Comparison of ENCODE assay signal across 14 cellular contexts in genomic region chr9:128885798-128886197, GRCh38. TPM values are rescaled to one million over a fixed set of nuclear protein-coding genes. Genes with fewer than 3 reads are reported as not detected.
DNase-seq lines count a peak whose midpoint lies in the region; ATAC-seq, FAIRE-seq and TF ChIP-seq lines count a peak whose summit lies in the region.
"Had no signal": no experiment of that assay in that cellular context is flagged by ENCODE, and none has a peak within 500 bp of the region (broad histone marks: within the 10 kb centered on the region; RNA-seq: fewer than 3 reads in every experiment).

No MANE protein-coding gene starts in this region.

- POLR2A ChIA-PET in H1 (lab: Charles Lee; ENCODE audit: partially characterized antibody) = interaction anchor here (1.2 to 1.6 kb wide), 4 partner anchors 8 to 18 kb away, joined by 4 to 10 read pairs (median 4); no protein-coding TSS in a partner anchor

- H3K9me2 ChIP-seq in MM.1S (replicated peaks; ENCODE audit: insufficient read depth, low read length) = no peaks in the 10 kb centered on the region

- 0 out of 2 replicates have a peak overlapping the region, but pooled peaks have one; percentile 9 for H2AK5ac ChIP-seq in H1 (ENCODE audit: low read depth, low read length)

- H3K36me3 Mint-ChIP-seq in natural killer cell treated with Interleukin-12 subunit alpha and Interleukin-12 subunit beta and Interleukin-15 and Interleukin-18, amount 100 ng/mL, for 72 hours = no peaks in the 10 kb centered on the region

- peak in 1 of 5 donors; percentile 61 for DNase-seq in heart left ventricle
- no peak for DNase-seq in Right ventricle myocardium inferior (ENCODE audit: missing footprints)
- no peak for DNase-seq in H1 (ENCODE audit: low read depth in 1 of 2, low spot score in 2 of 2)
- DNase-seq in natural killer cell treated with Interleukin-12 subunit alpha and Interleukin-12 subunit beta and Interleukin-15 and Interleukin-18, amount 100 ng/mL, for 72 hours (ENCODE audit: low spot score) = no peak
- DNase-seq in GM03348 (ENCODE audit: low spot score) = no peak
- DNase-seq in DMS79 treated with DMSO at 0.1 percent for 48 hours (lab: John Stamatoyannopoulos, UW) = no peak
- DNase-seq in MM.1S = no peak
- DNase-seq in medulla oblongata (ENCODE audit: extremely low spot score) = no peak
- DNase-seq: effector CD4-positive, alpha-beta T cell; GDM1; Karpas-422; mucosa of descending colon; NCI-H2029 treated with DMSO at 0.1 percent for 48 hours had no signal

- H4K20me1 ChIP-seq in H1 (replicated peaks in 1 of 2; ENCODE audit: control insufficient read depth in 1 of 2, insufficient read depth in 2 of 2, low read length in 2 of 2) (peaks cover 0 to 13% of the 10 kb centered on the region in 2 experiments), MM.1S (ENCODE audit: insufficient read depth, low read length) (no peaks in the 10 kb centered on the region)

- H3K4me2 ChIP-seq in H1 (ENCODE audit: insufficient read depth in 1 of 2, low read depth in 2 of 2, low read length in 2 of 2) (no peak overlapping the region), MM.1S (ENCODE audit: low read depth, low read length) (no peak overlapping the region)

- H3K4me1 Mint-ChIP-seq in natural killer cell treated with Interleukin-12 subunit alpha and Interleukin-12 subunit beta and Interleukin-15 and Interleukin-18, amount 100 ng/mL, for 72 hours (ENCODE audit: low read depth in 2 of 2) = peaks cover 38 to 48% of the 10 kb centered on the region in 2 donors

- no peak overlapping the region for H3K4ac ChIP-seq in H1 (replicated peaks; ENCODE audit: insufficient read length, low read depth, low read length)

- H3K27ac ChIP-seq in heart left ventricle (peak overlapping the region in 11 of 12 donors; percentile 10 to 97 (median 47)), H1 (ENCODE audit: low read depth, low read length) (no peak overlapping the region), MM.1S (ENCODE audit: low read length) (no peak overlapping the region)

- no peak overlapping the region for H2BK20ac ChIP-seq in H1 (ENCODE audit: low read length)

- no peak overlapping the region for H4K8ac ChIP-seq in H1 (ENCODE audit: extremely low read depth, insufficient read depth, low read length)

- peaks cover 32% of the 10 kb centered on the region for H3K79me1 ChIP-seq in H1 (ENCODE audit: low read depth, low read length)

- TF ChIP-seq CTCF in heart left ventricle (IDR thresholded peaks at IDR 0.05) = no peak
- no peak for TF ChIP-seq CTCF in H1 (IDR thresholded peaks at IDR 0.05; ENCODE audit: control extremely low read depth in 1 of 3, insufficient read depth in 1 of 3, low read depth in 1 of 3, low read length in 3 of 3)
- TF ChIP-seq CTCF in MM.1S (IDR thresholded peaks at IDR 0.05; ENCODE audit: low read length) = no peak

- 50 to 60% (median 57%) methylated on average over 11 to 15 of the region's 15 CpGs for WGBS in heart left ventricle, 4 donors
- WGBS in H1 (ENCODE audit: extremely low coverage in 1 of 2, insufficient coverage in 1 of 2, insufficient read length in 1 of 2, insufficient replicate concordance in 2 of 2, low coverage in 1 of 2, low lambda C conversion rate in 2 of 2, missing lambda C conversion rate in 1 of 2), 2 experiments = 95% methylated on average over 15 of the region's 15 CpGs; no CpG with 5 or more reads in 1 of the 2 experiments

- CTCF ChIA-PET in H1 (lab: Charles Lee; ENCODE audit: partially characterized antibody) = interaction anchor here (1.0 to 1.4 kb wide), 4 partner anchors 22 to 44 kb away, joined by 4 to 11 read pairs (median 4); no protein-coding TSS in a partner anchor

- H3K9me3 Mint-ChIP-seq in natural killer cell treated with Interleukin-12 subunit alpha and Interleukin-12 subunit beta and Interleukin-15 and Interleukin-18, amount 100 ng/mL, for 72 hours = no peaks in the 10 kb centered on the region

- peak overlapping the region; percentile 56 for H3K4me3 Mint-ChIP-seq in natural killer cell treated with Interleukin-12 subunit alpha and Interleukin-12 subunit beta and Interleukin-15 and Interleukin-18, amount 100 ng/mL, for 72 hours

- H3K4me3 ChIP-seq in heart left ventricle = peak overlapping the region in 3 of 12 donors; percentile 4 to 14 (median 5)
- no peak overlapping the region for H3K4me3 ChIP-seq in H1 (ENCODE audit: extremely low read depth in 1 of 4, insufficient read depth in 2 of 4, low read depth in 3 of 4, low read length in 4 of 4)
- H3K4me3 ChIP-seq in MM.1S (ENCODE audit: low read length) = no peak overlapping the region
- H3K4me3 ChIP-seq: mucosa of descending colon had no signal

- intact Hi-C loops in heart left ventricle (cut with DNase I) = no loop called here
- intact Hi-C loops in Right ventricle myocardium inferior (cut with DNase I) = no loop called here

- H4K91ac ChIP-seq in H1 (replicated peaks; ENCODE audit: insufficient read length, low read length) = no peak overlapping the region

- H2BK120ac ChIP-seq in H1 (replicated peaks; ENCODE audit: low read depth, low read length) = no peak overlapping the region

- no peak overlapping the region for H3K14ac ChIP-seq in H1 (ENCODE audit: insufficient read length)

- peak overlapping the region; percentile 60; the same call in 1 of the 2 replicates for H2BK12ac ChIP-seq in H1 (ENCODE audit: low read depth, low read length)

- H3K27me3 ChIP-seq in heart left ventricle (no peaks in the 10 kb centered on the region), H1 (replicated peaks in 1 of 4; ENCODE audit: control insufficient read depth in 3 of 4, extremely low read depth in 1 of 4, insufficient read depth in 3 of 4, low read length in 3 of 4) (no peaks in the 10 kb centered on the region), MM.1S (replicated peaks; ENCODE audit: insufficient read depth, low read length) (no peaks in the 10 kb centered on the region)

- peaks cover 6% of the 10 kb centered on the region for H3K23me2 ChIP-seq in H1 (ENCODE audit: low read depth, low read length)

- H2BK15ac ChIP-seq in H1 (ENCODE audit: low read length) = no peak overlapping the region

- H3K18ac ChIP-seq in H1 (ENCODE audit: extremely low read depth, low read length) = no peak overlapping the region

- no peaks in the 10 kb centered on the region for H3K27me3 Mint-ChIP-seq in natural killer cell treated with Interleukin-12 subunit alpha and Interleukin-12 subunit beta and Interleukin-15 and Interleukin-18, amount 100 ng/mL, for 72 hours
- H3K27me3 Mint-ChIP-seq: B cell had no signal

- no peak overlapping the region for H4K5ac ChIP-seq in H1 (ENCODE audit: insufficient read length, low read depth, low read length)

- H3K9me3 ChIP-seq in heart left ventricle (no peaks in the 10 kb centered on the region), H1 (ENCODE audit: insufficient read depth in 2 of 2, low read depth in 1 of 2, low read length in 1 of 2) (no peaks in the 10 kb centered on the region), MM.1S (replicated peaks; ENCODE audit: insufficient read depth, low read length) (no peaks in the 10 kb centered on the region)
- H3K9me3 ChIP-seq: mucosa of descending colon had no signal

- H3K36me3 ChIP-seq in heart left ventricle (peaks cover 0 to 48% (median 29%) of the 10 kb centered on the region in 9 donors), H1 (ENCODE audit: control insufficient read depth in 2 of 4, insufficient read depth in 4 of 4, low read length in 3 of 4) (peaks cover 3 to 20% (median 12%) of the 10 kb centered on the region in 4 experiments), MM.1S (replicated peaks; ENCODE audit: insufficient read depth, low read length) (no peaks in the 10 kb centered on the region)

- TF ChIP-seq EP300 in H1 (IDR thresholded peaks at IDR 0.05; ENCODE audit: borderline replicate concordance in 1 of 2, low read depth in 2 of 2, low read length in 2 of 2) = no peak

- H3F3A ChIP-seq in MM.1S (ENCODE audit: insufficient read depth, low read length) = peaks cover 6% of the 10 kb centered on the region

- H3K56ac ChIP-seq in H1 (replicated peaks; ENCODE audit: insufficient read length, low read depth, low read length) = no peak overlapping the region

- TF ChIP-seq POLR2A in heart left ventricle (IDR thresholded peaks at IDR 0.05) = no peak
- TF ChIP-seq POLR2A in H1 (IDR thresholded peaks at IDR 0.05; ENCODE audit: control extremely low read depth in 1 of 2, low read depth in 2 of 2, low read length in 2 of 2) = no peak

- TF ChIP-seq RAD21 in H1 (IDR thresholded peaks at IDR 0.05 in 1 of 2, conservative IDR thresholded peaks at IDR 0.05 in 1 of 2; ENCODE audit: low read depth in 2 of 2, low read length in 2 of 2) = no peak

- FAIRE-seq in H1 (lab: Jason Lieb, UNC) = no peak

- peak overlapping the region; percentile 61 for H2BK5ac ChIP-seq in H1 (ENCODE audit: low read depth, low read length)

- H3K27ac Mint-ChIP-seq in natural killer cell treated with Interleukin-12 subunit alpha and Interleukin-12 subunit beta and Interleukin-15 and Interleukin-18, amount 100 ng/mL, for 72 hours = peak overlapping the region; percentile 71 to 97
- H3K27ac Mint-ChIP-seq: B cell had no signal

- H2AFZ ChIP-seq in H1 (ENCODE audit: low read length) (no peak overlapping the region), MM.1S (ENCODE audit: low read length) (no peak overlapping the region)

- H3K4me1 ChIP-seq in heart left ventricle (peaks cover 8 to 67% (median 56%) of the 10 kb centered on the region in 12 donors), H1 (replicated peaks in 1 of 4; ENCODE audit: control insufficient read depth in 3 of 4, insufficient read depth in 4 of 4, low read length in 3 of 4) (peaks cover 6 to 30% (median 18%) of the 10 kb centered on the region in 4 experiments), MM.1S (ENCODE audit: low read length) (peaks cover 4% of the 10 kb centered on the region; the same call in 1 of the 2 replicates)

- no peak overlapping the region for H3K9ac ChIP-seq in H1 (replicated peaks in 1 of 4; ENCODE audit: extremely low read depth in 1 of 4, low read depth in 3 of 4, low read length in 3 of 4)
- H3K9ac ChIP-seq in MM.1S (ENCODE audit: low read length) = no peak overlapping the region

- no peak for ATAC-seq in heart left ventricle
- no peak for ATAC-seq in Right ventricle myocardium inferior
- ATAC-seq in natural killer cell treated with Interleukin-12 subunit alpha and Interleukin-12 subunit beta and Interleukin-15 and Interleukin-18, amount 100 ng/mL, for 72 hours = no peak
- ATAC-seq: mucosa of descending colon had no signal

- H3K23ac ChIP-seq in H1 (ENCODE audit: insufficient read length) = no peak overlapping the region

- H3K79me2 ChIP-seq in H1 (ENCODE audit: control insufficient read depth in 1 of 2, insufficient read depth in 2 of 2, low read length in 2 of 2) (peaks cover 25 to 84% of the 10 kb centered on the region in 2 experiments), MM.1S (ENCODE audit: low read length) (peaks cover 68% of the 10 kb centered on the region)

RNA-seq across cellular contexts. Expression of gene LRRC8A, which starts 3.9 kb away (rescaled TPM):
- total RNA-seq in heart left ventricle (10 to 100 TPM; 16.2 to 76.4 (median 28.8) TPM), Right ventricle myocardium inferior (23.9 TPM)
- polyA plus RNA-seq in heart left ventricle (10 to 100 TPM; 15.8 to 62.3 TPM), H1 (2011; rRNA removed) (111 and 114 TPM in 2 replicates)
- 103 and 106 TPM in 2 replicates for total RNA-seq in H1 (2021; fragmentation: NEBNext Ultra II Directional; extraction: Animal tissue kit (Norgen Biotek cat#: 25700))
- polyA plus RNA-seq in H1 (2011; cell fraction: cytosol; rRNA removed) = 84.5 TPM
- 94.4 TPM for polyA plus RNA-seq in H1 (2011; cell fraction: nucleus; rRNA removed)
- 49.6 to 86.2 TPM (median 81.7 TPM) in 4 replicates for polyA plus RNA-seq in H1 (2012, experiment 1 of 2)
- 72.4 TPM for polyA plus RNA-seq in H1 (2012, experiment 2 of 2)
- polyA plus RNA-seq in H1 (2013, experiment 1 of 2) = 116 TPM
- polyA plus RNA-seq in H1 (2013, experiment 2 of 2) = 125 TPM
- polyA minus RNA-seq in H1 (2011; rRNA and poly(A)+ RNA removed) = 141 and 144 TPM in 2 replicates
- polyA minus RNA-seq in H1 (2011; cell fraction: cytosol; rRNA and poly(A)+ RNA removed) = 62.6 TPM
- 53.8 TPM for polyA minus RNA-seq in H1 (2011; cell fraction: nucleus; rRNA and poly(A)+ RNA removed)
- 10 to 100 TPM; 25.6 to 28.2 TPM for total RNA-seq in natural killer cell treated with Interleukin-12 subunit alpha and Interleukin-12 subunit beta and Interleukin-15 and Interleukin-18, amount 100 ng/mL, for 72 hours

RNA-seq across cellular contexts. Expression of gene KYAT1, which starts 4.0 kb away (rescaled TPM):
- total RNA-seq in heart left ventricle (10 to 100 TPM in 7 of 9 donors, 1 to 10 TPM in 2; 9.5 to 16.7 (median 13.4) TPM), Right ventricle myocardium inferior (11.9 TPM)
- polyA plus RNA-seq in heart left ventricle (10 to 100 TPM; 11.5 to 12.6 TPM), H1 (2011; rRNA removed) (42.2 and 56.6 TPM in 2 replicates)
- 28.5 and 30.4 TPM in 2 replicates for total RNA-seq in H1 (2021; fragmentation: NEBNext Ultra II Directional; extraction: Animal tissue kit (Norgen Biotek cat#: 25700))
- 49.2 TPM for polyA plus RNA-seq in H1 (2011; cell fraction: cytosol; rRNA removed)
- 133 TPM for polyA plus RNA-seq in H1 (2011; cell fraction: nucleus; rRNA removed)
- polyA plus RNA-seq in H1 (2012, experiment 1 of 2) = 24.5 to 34.8 TPM (median 33.7 TPM) in 4 replicates
- polyA plus RNA-seq in H1 (2012, experiment 2 of 2) = 46.6 TPM
- polyA plus RNA-seq in H1 (2013, experiment 1 of 2) = 20.9 TPM
- 20.5 TPM for polyA plus RNA-seq in H1 (2013, experiment 2 of 2)
- polyA minus RNA-seq in H1 (2011; rRNA and poly(A)+ RNA removed) = 21.4 and 28.1 TPM in 2 replicates
- 15.2 TPM for polyA minus RNA-seq in H1 (2011; cell fraction: cytosol; rRNA and poly(A)+ RNA removed)
- polyA minus RNA-seq in H1 (2011; cell fraction: nucleus; rRNA and poly(A)+ RNA removed) = 14.7 TPM
- 10 to 100 TPM in 1 of 2 donors, 1 to 10 TPM in 1; 6.7 to 19.9 TPM for total RNA-seq in natural killer cell treated with Interleukin-12 subunit alpha and Interleukin-12 subunit beta and Interleukin-15 and Interleukin-18, amount 100 ng/mL, for 72 hours

RNA-seq across cellular contexts. Expression of gene PHYHD1, which starts 35.0 kb away (rescaled TPM):
- total RNA-seq in heart left ventricle (10 to 100 TPM; 14.0 to 49.0 (median 27.3) TPM), Right ventricle myocardium inferior (30.2 TPM)
- polyA plus RNA-seq in heart left ventricle (10 to 100 TPM; 24.2 to 41.5 TPM), H1 (2011; rRNA removed) (25.6 and 33.2 TPM in 2 replicates)
- total RNA-seq in H1 (2021; fragmentation: NEBNext Ultra II Directional; extraction: Animal tissue kit (Norgen Biotek cat#: 25700)) = 14.1 and 18.1 TPM in 2 replicates
- polyA plus RNA-seq in H1 (2011; cell fraction: cytosol; rRNA removed) = 27.0 TPM
- 47.0 TPM for polyA plus RNA-seq in H1 (2011; cell fraction: nucleus; rRNA removed)
- 15.4 to 23.4 TPM (median 22.4 TPM) in 4 replicates for polyA plus RNA-seq in H1 (2012, experiment 1 of 2)
- polyA plus RNA-seq in H1 (2012, experiment 2 of 2) = 20.9 TPM
- polyA plus RNA-seq in H1 (2013, experiment 1 of 2) = 15.8 TPM
- 15.1 TPM for polyA plus RNA-seq in H1 (2013, experiment 2 of 2)
- 12.7 and 23.7 TPM in 2 replicates for polyA minus RNA-seq in H1 (2011; rRNA and poly(A)+ RNA removed)
- polyA minus RNA-seq in H1 (2011; cell fraction: cytosol; rRNA and poly(A)+ RNA removed) = 16.1 TPM
- polyA minus RNA-seq in H1 (2011; cell fraction: nucleus; rRNA and poly(A)+ RNA removed) = 15.4 TPM
- total RNA-seq in natural killer cell treated with Interleukin-12 subunit alpha and Interleukin-12 subunit beta and Interleukin-15 and Interleukin-18, amount 100 ng/mL, for 72 hours = 1 to 10 TPM in 1 of 2 donors, under 1 TPM in 1; 0.24 to 1.1 TPM

RNA-seq across cellular contexts. Expression of gene SPOUT1, which starts 56.2 kb away (rescaled TPM):
- 10 to 100 TPM in 7 of 9 donors, 1 to 10 TPM in 2; 6.1 to 24.7 (median 15.1) TPM for total RNA-seq in heart left ventricle
- 10 to 100 TPM; 14.2 to 20.2 TPM for polyA plus RNA-seq in heart left ventricle
- total RNA-seq in Right ventricle myocardium inferior = 17.4 TPM
- total RNA-seq in H1 (2021; fragmentation: NEBNext Ultra II Directional; extraction: Animal tissue kit (Norgen Biotek cat#: 25700)) = 73.4 and 77.8 TPM in 2 replicates
- 69.2 and 100 TPM in 2 replicates for polyA plus RNA-seq in H1 (2011; rRNA removed)
- polyA plus RNA-seq in H1 (2011; cell fraction: cytosol; rRNA removed) = 55.2 TPM
- polyA plus RNA-seq in H1 (2011; cell fraction: nucleus; rRNA removed) = 108 TPM
- 46.8 to 62.2 TPM (median 51.5 TPM) in 4 replicates for polyA plus RNA-seq in H1 (2012, experiment 1 of 2)
- polyA plus RNA-seq in H1 (2012, experiment 2 of 2) = 32.7 TPM
- polyA plus RNA-seq in H1 (2013, experiment 1 of 2) = 21.3 TPM
- 20.5 TPM for polyA plus RNA-seq in H1 (2013, experiment 2 of 2)
- polyA minus RNA-seq in H1 (2011; rRNA and poly(A)+ RNA removed) = 42.9 and 47.9 TPM in 2 replicates
- 30.8 TPM for polyA minus RNA-seq in H1 (2011; cell fraction: cytosol; rRNA and poly(A)+ RNA removed)
- 58.3 TPM for polyA minus RNA-seq in H1 (2011; cell fraction: nucleus; rRNA and poly(A)+ RNA removed)
- 100 to 1,000 TPM in 1 of 2 donors, 10 to 100 TPM in 1; 89.5 to 152 TPM for total RNA-seq in natural killer cell treated with Interleukin-12 subunit alpha and Interleukin-12 subunit beta and Interleukin-15 and Interleukin-18, amount 100 ng/mL, for 72 hours

Comparison
In these comparisons a context has a peak if more than half of its experiments do, and no peak if none do; other contexts are left out.
1. H3K27ac ChIP-seq: peak in heart left ventricle (11 of 12); none in H1 (single experiment) and MM.1S (single experiment).